11 cellular contexts compared by ENCODE assay signal in genomic region chr7:102429141-102429904, GRCh38. TPM values are rescaled to one million over a fixed set of nuclear protein-coding genes. Genes with fewer than 3 reads are reported as not detected.
DNase-seq lines count a peak whose midpoint lies in the region; ATAC-seq and TF ChIP-seq lines count a peak whose summit lies in the region.
"Had no signal": no experiment of that assay in that cellular context is flagged by ENCODE, and none has a peak within 500 bp of the region (broad histone marks: within the 10 kb centered on the region; RNA-seq: fewer than 3 reads in every experiment).

No MANE protein-coding gene starts in this region.

- intact Hi-C loops in ovary (cut with DNase I) = no loop called here

- no peaks in the 10 kb centered on the region for H3K9me3 ChIP-seq in CD8-positive, alpha-beta memory T cell (ENCODE audit: low read length)
- H3K9me3 ChIP-seq in ovary = no peaks in the 10 kb centered on the region
- H3K9me3 ChIP-seq: tibial artery had no signal

- peak overlapping the region; percentile 77 to 100 (median 98) for H3K27ac Mint-ChIP-seq in CD8-positive, alpha-beta memory T cell
- peak overlapping the region; percentile 73 for H3K27ac Mint-ChIP-seq in activated naive CD8-positive, alpha-beta T cell treated with anti-CD3 and anti-CD28 coated beads, Interleukin-2, amount 10 ng/mL, durations not matched to agents 7 days and 5 days
- H3K27ac Mint-ChIP-seq in nephron progenitor cell = peak overlapping the region; percentile 48

- WGBS in ovary, 3 donors = 88 to 90% (median 89%) methylated on average over 10 of the region's 10 CpGs

- CTCF ChIA-PET in CD8-positive, alpha-beta memory T cell (lab: Charles Lee) = no interaction called here

- no peak overlapping the region for H3K27ac ChIP-seq in CD8-positive, alpha-beta memory T cell (ENCODE audit: low read depth, low read length)
- H3K27ac ChIP-seq in HL-60 (replicated peaks) (peak overlapping the region; percentile 95), ovary (no peak overlapping the region)
- H3K27ac ChIP-seq: tibial artery had no signal

- H3K4me3 ChIP-seq in CD8-positive, alpha-beta memory T cell (ENCODE audit: low read length) = no peak overlapping the region
- H3K4me3 ChIP-seq in HL-60 (replicated peaks; ENCODE audit: insufficient read depth, low read length) = no peak overlapping the region
- no peak overlapping the region for H3K4me3 ChIP-seq in ovary
- H3K4me3 ChIP-seq: tibial artery had no signal

- peaks cover 92% of the 10 kb centered on the region for H3K4me1 ChIP-seq in CD8-positive, alpha-beta memory T cell (ENCODE audit: insufficient read depth, low read length)
- H3K4me1 ChIP-seq in ovary (ENCODE audit: insufficient read depth) = peaks cover 3% of the 10 kb centered on the region

- H3K36me3 Mint-ChIP-seq in CD8-positive, alpha-beta memory T cell = peaks cover 0 to 16% (median 0%) of the 10 kb centered on the region in 3 donors
- H3K36me3 Mint-ChIP-seq in activated naive CD8-positive, alpha-beta T cell treated with anti-CD3 and anti-CD28 coated beads, Interleukin-2, amount 10 ng/mL, durations not matched to agents 7 days and 5 days = peaks cover 23% of the 10 kb centered on the region
- peaks cover 38% of the 10 kb centered on the region for H3K36me3 Mint-ChIP-seq in nephron progenitor cell (ENCODE audit: low read depth)

- H3K4me3 Mint-ChIP-seq in CD8-positive, alpha-beta memory T cell = peak overlapping the region in 5 of 7 donors; percentile 5 to 82 (median 46)
- no peak overlapping the region for H3K4me3 Mint-ChIP-seq in activated naive CD8-positive, alpha-beta T cell treated with anti-CD3 and anti-CD28 coated beads, Interleukin-2, amount 10 ng/mL, durations not matched to agents 7 days and 5 days
- H3K4me3 Mint-ChIP-seq in nephron progenitor cell = no peak overlapping the region

- no peaks in the 10 kb centered on the region for H3K27me3 ChIP-seq in CD8-positive, alpha-beta memory T cell (ENCODE audit: insufficient read depth, low read length, poor library complexity, severe bottlenecking)
- H3K27me3 ChIP-seq in HL-60 (ENCODE audit: insufficient read depth, poor library complexity, severe bottlenecking) (no peaks in the 10 kb centered on the region), ovary (no peaks in the 10 kb centered on the region)
- H3K27me3 ChIP-seq: tibial artery had no signal

- no peak for TF ChIP-seq POLR2A in ovary (IDR thresholded peaks at IDR 0.05)

- peaks cover 0 to 4% of the 10 kb centered on the region in 2 donors for H3K27me3 Mint-ChIP-seq in CD8-positive, alpha-beta memory T cell
- H3K27me3 Mint-ChIP-seq in activated naive CD8-positive, alpha-beta T cell treated with anti-CD3 and anti-CD28 coated beads, Interleukin-2, amount 10 ng/mL, durations not matched to agents 7 days and 5 days = no peaks in the 10 kb centered on the region
- no peaks in the 10 kb centered on the region for H3K27me3 Mint-ChIP-seq in nephron progenitor cell (ENCODE audit: low read depth, poor library complexity)

- no peak for DNase-seq in CD8-positive, alpha-beta memory T cell
- DNase-seq in HL-60 (ENCODE audit: low read depth in 1 of 2, low spot score in 1 of 2) = no peak
- no peak for DNase-seq in activated naive CD8-positive, alpha-beta T cell treated with anti-CD3 and anti-CD28 coated beads, Interleukin-2, amount 10 ng/mL, durations not matched to agents 7 days and 5 days
- DNase-seq in nephron progenitor cell = no peak
- DNase-seq in ovary = no peak
- no peak for DNase-seq in mucosa of gallbladder (ENCODE audit: low spot score)
- DNase-seq in NCI-H1930 (lab: John Stamatoyannopoulos, UW) = no peak
- DNase-seq: activated T-cell treated with anti-CD3 and anti-CD28 coated beads, Interleukin-2, amount 50 U/mL, for 48 hours; NCI-H69; tibial artery had no signal

- H3K4me1 Mint-ChIP-seq in CD8-positive, alpha-beta memory T cell = peaks cover 68 to 89% (median 74%) of the 10 kb centered on the region in 3 donors
- peaks cover 53% of the 10 kb centered on the region for H3K4me1 Mint-ChIP-seq in activated naive CD8-positive, alpha-beta T cell treated with anti-CD3 and anti-CD28 coated beads, Interleukin-2, amount 10 ng/mL, durations not matched to agents 7 days and 5 days
- peaks cover 51% of the 10 kb centered on the region for H3K4me1 Mint-ChIP-seq in nephron progenitor cell

- H3K36me3 ChIP-seq in CD8-positive, alpha-beta memory T cell (ENCODE audit: insufficient read depth, low read length) = no peaks in the 10 kb centered on the region
- no peaks in the 10 kb centered on the region for H3K36me3 ChIP-seq in ovary

- POLR2A ChIA-PET in CD8-positive, alpha-beta memory T cell (lab: Charles Lee) = interaction anchor here (0.8 kb wide), 1 partner anchor 13 kb away, joined by 3 read pairs; no protein-coding TSS in a partner anchor
- POLR2A ChIA-PET in activated naive CD8-positive, alpha-beta T cell treated with anti-CD3 and anti-CD28 coated beads, Interleukin-2, amount 10 ng/mL, durations not matched to agents 7 days and 5 days (lab: Charles Lee) = interaction anchor here (1.1 to 1.6 kb wide), 2 partner anchors 12 to 13 kb away, joined by 3 to 4 read pairs; no protein-coding TSS in a partner anchor

- TF ChIP-seq CTCF in HL-60 (IDR thresholded peaks at IDR 0.05; ENCODE audit: insufficient read depth, low read length) = no peak
- TF ChIP-seq CTCF in nephron progenitor cell (IDR thresholded peaks at IDR 0.05) = no peak
- no peak for TF ChIP-seq CTCF in ovary (IDR thresholded peaks at IDR 0.05)

- no peak for ATAC-seq in activated naive CD8-positive, alpha-beta T cell treated with anti-CD3 and anti-CD28 coated beads, Interleukin-2, amount 10 ng/mL, durations not matched to agents 7 days and 5 days (ENCODE audit: low read depth)
- ATAC-seq in HG03196 (IDR thresholded peaks at IDR 0.05; ENCODE audit: unreplicated experiment) = no peak

- H3K9me3 Mint-ChIP-seq in CD8-positive, alpha-beta memory T cell = peaks cover 0 to 2% (median 0%) of the 10 kb centered on the region in 5 donors
- H3K9me3 Mint-ChIP-seq in activated naive CD8-positive, alpha-beta T cell treated with anti-CD3 and anti-CD28 coated beads, Interleukin-2, amount 10 ng/mL, durations not matched to agents 7 days and 5 days = no peaks in the 10 kb centered on the region
- no peaks in the 10 kb centered on the region for H3K9me3 Mint-ChIP-seq in nephron progenitor cell

- TF ChIP-seq EP300 in ovary (IDR thresholded peaks at IDR 0.05) = no peak

RNA-seq across cellular contexts. Expression of gene ORAI2, which starts 4.1 kb away (rescaled TPM):
- total RNA-seq in CD8-positive, alpha-beta memory T cell = 10 to 100 TPM; 66.9 to 68.9 TPM
- polyA plus RNA-seq in CD8-positive, alpha-beta memory T cell = 47.7 TPM
- 10 to 100 TPM; 51.9 to 58.3 TPM for total RNA-seq in activated naive CD8-positive, alpha-beta T cell treated with anti-CD3 and anti-CD28 coated beads, Interleukin-2, amount 10 ng/mL, durations not matched to agents 7 days and 5 days
- total RNA-seq in ovary = 10 to 100 TPM in 6 of 7 donors, 1 to 10 TPM in 1; 6.4 to 18.9 (median 16.3) TPM
- 10 to 100 TPM in 1 of 2 donors, 1 to 10 TPM in 1; 3.2 to 10.0 TPM for polyA plus RNA-seq in ovary
- total RNA-seq in mucosa of gallbladder = 27.1 TPM

RNA-seq across cellular contexts. Expression of gene PRKRIP1, which starts 33.2 kb away (rescaled TPM):
- total RNA-seq in CD8-positive, alpha-beta memory T cell = 10 to 100 TPM; 26.0 to 27.3 TPM
- 21.1 TPM for polyA plus RNA-seq in CD8-positive, alpha-beta memory T cell
- 10 to 100 TPM; 37.8 to 39.1 TPM for total RNA-seq in activated naive CD8-positive, alpha-beta T cell treated with anti-CD3 and anti-CD28 coated beads, Interleukin-2, amount 10 ng/mL, durations not matched to agents 7 days and 5 days
- total RNA-seq in ovary (10 to 100 TPM; 17.4 to 28.8 (median 23.9) TPM), mucosa of gallbladder (22.6 TPM)
- polyA plus RNA-seq in ovary = 10 to 100 TPM; 23.4 to 26.9 TPM

RNA-seq across cellular contexts. Expression of gene ALKBH4, which starts 35.3 kb away (rescaled TPM):
- total RNA-seq in CD8-positive, alpha-beta memory T cell = 10 to 100 TPM; 11.3 to 13.2 TPM
- 20.1 TPM for polyA plus RNA-seq in CD8-positive, alpha-beta memory T cell
- total RNA-seq in activated naive CD8-positive, alpha-beta T cell treated with anti-CD3 and anti-CD28 coated beads, Interleukin-2, amount 10 ng/mL, durations not matched to agents 7 days and 5 days = 10 to 100 TPM; 12.5 to 14.0 TPM
- total RNA-seq in ovary (10 to 100 TPM in 5 of 7 donors, 1 to 10 TPM in 2; 9.8 to 15.5 (median 12.2) TPM), mucosa of gallbladder (13.2 TPM)
- polyA plus RNA-seq in ovary = 10 to 100 TPM in 1 of 2 donors, 1 to 10 TPM in 1; 6.2 to 11.9 TPM

RNA-seq across cellular contexts. Expression of gene LRWD1, which starts 35.5 kb away (rescaled TPM):
- total RNA-seq in CD8-positive, alpha-beta memory T cell = 10 to 100 TPM; 29.9 to 30.1 TPM
- polyA plus RNA-seq in CD8-positive, alpha-beta memory T cell = 14.6 TPM
- total RNA-seq in activated naive CD8-positive, alpha-beta T cell treated with anti-CD3 and anti-CD28 coated beads, Interleukin-2, amount 10 ng/mL, durations not matched to agents 7 days and 5 days = 10 to 100 TPM; 14.7 to 15.8 TPM
- total RNA-seq in ovary = 10 to 100 TPM; 10.7 to 26.2 (median 14.6) TPM
- 10 to 100 TPM in 1 of 2 donors, 1 to 10 TPM in 1; 3.4 to 12.6 TPM for polyA plus RNA-seq in ovary
- total RNA-seq in mucosa of gallbladder = 18.2 TPM

RNA-seq across cellular contexts. Expression of gene POLR2J, which starts 49.4 kb away (rescaled TPM):
- 10 to 100 TPM; 76.1 to 77.4 TPM for total RNA-seq in CD8-positive, alpha-beta memory T cell
- polyA plus RNA-seq in CD8-positive, alpha-beta memory T cell = 129 TPM
- total RNA-seq in activated naive CD8-positive, alpha-beta T cell treated with anti-CD3 and anti-CD28 coated beads, Interleukin-2, amount 10 ng/mL, durations not matched to agents 7 days and 5 days = 10 to 100 TPM; 48.3 to 53.6 TPM
- total RNA-seq in ovary (10 to 100 TPM; 17.7 to 48.0 (median 40.2) TPM), mucosa of gallbladder (43.6 TPM)
- 10 to 100 TPM; 41.9 to 77.1 TPM for polyA plus RNA-seq in ovary

Comparison
In these comparisons a context has a peak if more than half of its experiments do, and no peak if none do; other contexts are left out.
1. H3K27ac Mint-ChIP-seq: peak in every context shown above with its lines; median percentile 98 in CD8-positive, alpha-beta memory T cell; 73 in activated naive CD8-positive, alpha-beta T cell treated with anti-CD3 and anti-CD28 coated beads, Interleukin-2, amount 10 ng/mL, durations not matched to agents 7 days and 5 days; 48 in nephron progenitor cell.
2. H3K4me3 Mint-ChIP-seq: peak in CD8-positive, alpha-beta memory T cell (5 of 7); none in activated naive CD8-positive, alpha-beta T cell treated with anti-CD3 and anti-CD28 coated beads, Interleukin-2, amount 10 ng/mL, durations not matched to agents 7 days and 5 days (single experiment) and nephron progenitor cell (single experiment).